In genomic region chr17:38922538-38923291, GRCh38 we compare ENCODE assay signal across 8 cellular contexts. TPM values are rescaled to one million over a fixed set of nuclear protein-coding genes. Genes with fewer than 3 reads are reported as not detected.
DNase-seq lines count a peak whose midpoint lies in the region; ATAC-seq and TF ChIP-seq lines count a peak whose summit lies in the region.

No MANE protein-coding gene starts in this region.

- H3K4me3 ChIP-seq in right atrium auricular region: no peak overlapping the region
- no peak overlapping the region for H3K4me3 ChIP-seq in skeletal muscle cell (ENCODE audit: low read depth, low read length)

- peaks cover 20% of the 10 kb centered on the region for H3K36me3 ChIP-seq in right atrium auricular region

- peak; percentile 34 for DNase-seq in AG09319 (ENCODE audit: extremely low read depth, low read depth)
- peak; percentile 46 for DNase-seq in LoVo (ENCODE audit: low spot score)
- DNase-seq in amniotic epithelial cell (ENCODE audit: low read depth): peak; percentile 70
- peak; percentile 86 for DNase-seq in right atrium auricular region (ENCODE audit: low spot score)
- DNase-seq in skeletal muscle cell (ENCODE audit: low read depth): peak; percentile 44
- no peak for DNase-seq in GM19238 (ENCODE audit: insufficient read length, low spot score)
- DNase-seq in KG1 (lab: John Stamatoyannopoulos, UW): no peak

- H3K4me1 ChIP-seq in right atrium auricular region: peaks cover 0 to 59% of the 10 kb centered on the region in 2 donors

- no peak for ATAC-seq in GM21381 (IDR thresholded peaks at IDR 0.05; ENCODE audit: unreplicated experiment)

- H3K9me3 ChIP-seq in right atrium auricular region: no peaks in the 10 kb centered on the region

- H3K27ac ChIP-seq in right atrium auricular region: peak overlapping the region; percentile 39 to 63

- H3K27me3 ChIP-seq in right atrium auricular region: no peaks in the 10 kb centered on the region

- TF ChIP-seq CTCF in AG09319 (IDR thresholded peaks at IDR 0.05; ENCODE audit: low read depth, low read length) (no peak), right atrium auricular region (IDR thresholded peaks at IDR 0.05) (no peak)

RNA-seq across cellular contexts. Expression of gene FBXO47, which starts 44.5 kb away (rescaled TPM):
- not detected for total RNA-seq in right atrium auricular region

RNA-seq across cellular contexts. Expression of gene LASP1, which starts 52.9 kb away (rescaled TPM):
- total RNA-seq in right atrium auricular region: 10 to 100 TPM; 34.2 to 65.4 TPM

Comparison
In these comparisons a context has a peak if more than half of its experiments do, and no peak if none do; other contexts are left out.
1. DNase-seq: peak in AG09319 (single experiment), LoVo (single experiment), amniotic epithelial cell (single experiment), right atrium auricular region (single experiment) and skeletal muscle cell (single experiment); none in GM19238 (single experiment) and KG1 (single experiment).